Comparison of ENCODE assay signal across 11 cellular contexts in the genomic region with DNA sequence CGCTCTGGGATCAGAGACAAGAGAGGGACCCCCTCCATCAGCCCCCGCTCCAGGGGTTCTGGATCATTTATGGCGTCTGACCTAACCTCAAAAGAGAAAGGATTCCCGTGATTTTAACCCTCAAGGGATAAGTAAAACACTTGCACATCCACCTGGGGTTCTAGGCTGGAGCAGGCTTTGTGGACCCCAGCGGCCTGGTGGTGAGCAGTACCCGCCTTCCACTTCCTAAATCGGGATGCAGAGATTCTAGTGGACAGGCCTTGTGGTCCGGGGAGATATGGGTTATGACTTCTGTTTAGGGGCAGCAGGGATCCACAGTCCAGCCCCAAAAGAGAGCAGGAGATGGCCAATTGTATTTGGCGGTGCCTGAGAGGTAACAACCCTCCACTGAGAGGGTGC. TPM values are rescaled to one million over a fixed set of nuclear protein-coding genes. Genes with fewer than 3 reads are reported as not detected.
DNase-seq lines count a peak whose midpoint lies in the region; ATAC-seq, FAIRE-seq and TF ChIP-seq lines count a peak whose summit lies in the region.
"Had no signal": no experiment of that assay in that cellular context is flagged by ENCODE, and none has a peak within 500 bp of the region (broad histone marks: within the 10 kb centered on the region; RNA-seq: fewer than 3 reads in every experiment).

No MANE protein-coding gene starts in this region.

- H3K4me3 ChIP-seq in HEK293 (ENCODE audit: low read depth, low read length) (no peak overlapping the region), astrocyte (ENCODE audit: insufficient read depth, low read depth, low read length) (no peak overlapping the region), iPS-20b (ENCODE audit: low read length) (peak overlapping the region; percentile 64), smooth muscle cell (peak overlapping the region; percentile 35), thyroid gland (replicated peaks in 1 of 3) (peak overlapping the region in 1 of 3 donors; percentile 46)

- no peak overlapping the region for H2AFZ ChIP-seq in astrocyte (ENCODE audit: low read depth, low read length)
- no peak overlapping the region for H2AFZ ChIP-seq in smooth muscle cell (ENCODE audit: low read depth)

- DNase-seq in astrocyte (ENCODE audit: low read depth): no peak
- DNase-seq in smooth muscle cell (lab: John Stamatoyannopoulos, UW; ENCODE audit: unreplicated experiment): no peak
- DNase-seq in thyroid gland: no peak
- DNase-seq in LoVo (ENCODE audit: low spot score): no peak
- DNase-seq: activated CD4-positive, alpha-beta memory T cell treated with anti-CD3 and anti-CD28 coated beads for 36 hours; DMS79; stimulated activated CD4-positive, alpha-beta T cell treated with anti-CD3 and anti-CD28 coated beads, Interleukin-1b, Interleukin-23, amount 100 ng/mL, for 48 hours had no signal

- no peak overlapping the region for H3K9ac ChIP-seq in astrocyte (ENCODE audit: low read length)
- H3K9ac ChIP-seq in iPS-20b (ENCODE audit: low read depth, low read length): peak overlapping the region; percentile 37; the same call in 1 of the 2 replicates
- H3K9ac ChIP-seq in smooth muscle cell (ENCODE audit: low read depth): no peak overlapping the region

- H3K79me2 ChIP-seq in astrocyte (ENCODE audit: insufficient read depth, low read length) (no peaks in the 10 kb centered on the region), smooth muscle cell (ENCODE audit: low read depth) (no peaks in the 10 kb centered on the region)

- POLR2A ChIA-PET in HEK293 (lab: Yijun Ruan, JAX): no interaction called here

- no peaks in the 10 kb centered on the region for H3K36me3 ChIP-seq in HEK293 (ENCODE audit: control insufficient read depth in 2 of 2, insufficient read depth in 1 of 2, low read length in 2 of 2)
- H3K36me3 ChIP-seq in astrocyte (ENCODE audit: insufficient read depth, low read length): no peaks in the 10 kb centered on the region
- H3K36me3 ChIP-seq in iPS-20b (ENCODE audit: insufficient read depth, low read depth, low read length): no peaks in the 10 kb centered on the region
- no peaks in the 10 kb centered on the region for H3K36me3 ChIP-seq in smooth muscle cell (ENCODE audit: low read depth)
- H3K36me3 ChIP-seq in thyroid gland: no peaks in the 10 kb centered on the region

- H3K27ac ChIP-seq in HEK293 (ENCODE audit: extremely low read depth, low read depth, low read length) (no peak overlapping the region; the same call in 1 of the 2 replicates), astrocyte (ENCODE audit: low read depth, low read length) (no peak overlapping the region), iPS-20b (ENCODE audit: low read length) (no peak overlapping the region), smooth muscle cell (ENCODE audit: low read depth) (no peak overlapping the region), thyroid gland (no peak overlapping the region)

- H3K4me3 Mint-ChIP-seq in astrocyte (ENCODE audit: unreplicated experiment): peak overlapping the region; percentile 60
- H3K4me3 Mint-ChIP-seq: activated CD4-positive, alpha-beta memory T cell treated with anti-CD3 and anti-CD28 coated beads for 36 hours had no signal

- no peaks in the 10 kb centered on the region for H3K9me3 Mint-ChIP-seq in astrocyte (ENCODE audit: unreplicated experiment)
- H3K9me3 Mint-ChIP-seq: activated CD4-positive, alpha-beta memory T cell treated with anti-CD3 and anti-CD28 coated beads for 36 hours had no signal

- peaks cover 30% of the 10 kb centered on the region for H3K27me3 ChIP-seq in astrocyte (ENCODE audit: insufficient read depth, low read length)
- H3K27me3 ChIP-seq in iPS-20b (ENCODE audit: insufficient read depth, low read length): peaks cover 75% of the 10 kb centered on the region
- H3K27me3 ChIP-seq in smooth muscle cell (ENCODE audit: low read depth): peaks cover 10% of the 10 kb centered on the region
- no peaks in the 10 kb centered on the region for H3K27me3 ChIP-seq in thyroid gland

- intact Hi-C loops in thyroid gland (cut with DNase I): loop anchor here (5.0 kb wide), 1 partner anchor 85 kb away; no protein-coding TSS in a partner anchor

- H3K4me1 ChIP-seq in HEK293 (ENCODE audit: control insufficient read depth, insufficient read depth, low read length): no peaks in the 10 kb centered on the region
- H3K4me1 ChIP-seq in astrocyte (ENCODE audit: insufficient read depth, low read length): peaks cover 12% of the 10 kb centered on the region
- H3K4me1 ChIP-seq in iPS-20b (ENCODE audit: insufficient read depth, low read length): peaks cover 6% of the 10 kb centered on the region; the same call in 1 of the 2 replicates
- peaks cover 6% of the 10 kb centered on the region for H3K4me1 ChIP-seq in smooth muscle cell (ENCODE audit: low read depth)
- peaks cover 19 to 20% of the 10 kb centered on the region in 2 donors for H3K4me1 ChIP-seq in thyroid gland

- WGBS in smooth muscle cell (ENCODE audit: low lambda C conversion rate): 58% methylated on average over 9 of the region's 9 CpGs
- WGBS in thyroid gland, 2 donors: 57 to 59% methylated on average over 9 of the region's 9 CpGs

- H3K27me3 Mint-ChIP-seq in astrocyte (ENCODE audit: low read depth, unreplicated experiment): peaks cover 60% of the 10 kb centered on the region

- H3F3A ChIP-seq in smooth muscle cell (ENCODE audit: low read depth): no peaks in the 10 kb centered on the region

- ATAC-seq in GM21526 (IDR thresholded peaks at IDR 0.05; ENCODE audit: low FRiP score, unreplicated experiment) (no peak), HG02981 (IDR thresholded peaks at IDR 0.05; ENCODE audit: unreplicated experiment) (no peak)

- H3K27ac Mint-ChIP-seq in astrocyte (ENCODE audit: unreplicated experiment): no peak overlapping the region
- H3K27ac Mint-ChIP-seq: activated CD4-positive, alpha-beta memory T cell treated with anti-CD3 and anti-CD28 coated beads for 36 hours had no signal

- CTCF ChIA-PET in HEK293 (lab: Yijun Ruan, JAX): no interaction called here

- H3K36me3 Mint-ChIP-seq in astrocyte (ENCODE audit: low read depth, unreplicated experiment): peaks cover 4% of the 10 kb centered on the region
- H3K36me3 Mint-ChIP-seq: activated CD4-positive, alpha-beta memory T cell treated with anti-CD3 and anti-CD28 coated beads for 36 hours had no signal

- peak overlapping the region; percentile 77 for H3K4me2 ChIP-seq in astrocyte (ENCODE audit: low read length)
- peak overlapping the region; percentile 83 for H3K4me2 ChIP-seq in smooth muscle cell

- peaks cover 6% of the 10 kb centered on the region for H3K4me1 Mint-ChIP-seq in astrocyte (ENCODE audit: low read depth, unreplicated experiment)

- TF ChIP-seq POLR2A in thyroid gland (IDR thresholded peaks at IDR 0.05): no peak

- FAIRE-seq in astrocyte (lab: Jason Lieb, UNC): no peak

- no peaks in the 10 kb centered on the region for H3K9me3 ChIP-seq in HEK293 (ENCODE audit: control insufficient read depth, insufficient read depth, low read depth, low read length)
- no peaks in the 10 kb centered on the region for H3K9me3 ChIP-seq in astrocyte (ENCODE audit: insufficient read depth, low read depth, low read length)
- no peaks in the 10 kb centered on the region for H3K9me3 ChIP-seq in iPS-20b (ENCODE audit: insufficient read depth, low read depth, low read length)
- H3K9me3 ChIP-seq in smooth muscle cell (replicated peaks; ENCODE audit: low read depth): no peaks in the 10 kb centered on the region
- no peaks in the 10 kb centered on the region for H3K9me3 ChIP-seq in thyroid gland

- TF ChIP-seq CTCF in HEK293 (tag by site-specific recombination; IDR thresholded peaks at IDR 0.05) (no peak), astrocyte (IDR thresholded peaks at IDR 0.05; ENCODE audit: insufficient read depth, low read depth, low read length) (no peak), smooth muscle cell (IDR thresholded peaks at IDR 0.05; ENCODE audit: borderline replicate concordance, insufficient read depth, poor library complexity, severe bottlenecking) (no peak), thyroid gland (IDR thresholded peaks at IDR 0.05) (no peak)

- peaks cover 19% of the 10 kb centered on the region for H4K20me1 ChIP-seq in astrocyte (ENCODE audit: insufficient read depth, low read length)
- H4K20me1 ChIP-seq in smooth muscle cell (ENCODE audit: low read depth): no peaks in the 10 kb centered on the region

TF ChIP-seq in HEK293, 187 proteins besides CTCF, POLR2A, EP300 and RAD21:
- no peak for TF ChIP-seq ZNF174 (tag by site-specific recombination; IDR thresholded peaks at IDR 0.05)
- no peak for TF ChIP-seq ZSCAN4 (tag by site-specific recombination; IDR thresholded peaks at IDR 0.05)
- TF ChIP-seq GLIS2 (tag by site-specific recombination; IDR thresholded peaks at IDR 0.05): 0 out of 2 replicates have a peak, but pooled peaks have one; percentile 9

RNA-seq across cellular contexts. Expression of gene PITPNM3, which starts 0.7 kb away (rescaled TPM):
- total RNA-seq in astrocyte (1.0 and 1.3 TPM in 2 replicates), smooth muscle cell (2.6 and 3.9 TPM in 2 replicates), thyroid gland (10 to 100 TPM in 1 of 4 donors, 1 to 10 TPM in 3; 4.0 to 10.9 (median 5.6) TPM)
- polyA plus RNA-seq in smooth muscle cell: 2.4 and 3.7 TPM in 2 replicates

Comparison
In these comparisons a context has a peak if more than half of its experiments do, and no peak if none do; other contexts are left out.
1. H3K4me3 ChIP-seq: peak in iPS-20b (single experiment) and smooth muscle cell (single experiment); none in HEK293 (single experiment) and astrocyte (single experiment).